ENCODE assay signal across 8 cellular contexts in the genomic region with DNA sequence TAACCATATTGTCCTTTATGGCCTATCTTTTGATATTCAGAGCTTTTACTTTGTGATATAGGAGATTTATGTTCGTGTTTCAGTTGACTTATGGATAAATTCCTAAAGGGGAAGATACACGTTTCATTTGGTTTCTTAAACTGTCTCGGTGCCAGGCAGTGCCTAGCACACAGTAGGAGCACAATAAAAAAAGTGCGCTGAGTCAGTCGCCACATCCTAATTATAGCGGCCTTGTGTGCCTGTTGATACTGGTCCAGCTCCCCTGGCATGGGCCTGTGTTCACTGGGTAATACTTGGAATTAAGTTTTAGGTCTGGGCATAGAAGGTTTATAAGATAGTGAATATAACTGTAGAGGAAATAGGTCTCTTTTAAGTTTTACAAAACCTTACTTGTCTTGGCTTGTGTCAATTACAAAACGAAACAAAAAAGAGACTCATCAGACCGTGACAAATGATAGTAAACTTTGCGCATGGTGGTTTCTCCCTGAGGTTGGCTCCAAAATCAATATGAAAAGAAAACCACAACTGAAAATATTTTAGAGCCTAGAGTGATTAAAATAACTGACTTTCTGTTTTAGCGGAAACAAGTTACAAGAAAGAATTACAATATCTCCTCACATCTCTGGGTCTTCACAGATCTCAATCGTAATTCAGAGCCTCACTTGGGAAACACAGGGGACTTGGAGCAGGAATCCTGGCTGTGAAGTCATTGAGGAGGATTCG.
DNase-seq lines count a peak whose midpoint lies in the region; ATAC-seq and TF ChIP-seq lines count a peak whose summit lies in the region.

No MANE protein-coding gene starts in this region.

- H3K4me3 Mint-ChIP-seq in chondrocyte (ENCODE audit: unreplicated experiment), result no peak overlapping the region

- H3K27me3 Mint-ChIP-seq in chondrocyte (ENCODE audit: low read depth), result no peaks in the 10 kb centered on the region

- no peak for TF ChIP-seq CTCF in KMS-11 (conservative IDR thresholded peaks at IDR 0.05; ENCODE audit: low read depth, low read length)
- TF ChIP-seq CTCF in chondrocyte (IDR thresholded peaks at IDR 0.05), result no peak
- TF ChIP-seq CTCF in body of pancreas (IDR thresholded peaks at IDR 0.05), result no peak

- no peak overlapping the region for H3K4me3 ChIP-seq in KMS-11 (IDR thresholded peaks at IDR 0.05; ENCODE audit: insufficient read depth, low read depth, low read length)
- no peak overlapping the region for H3K4me3 ChIP-seq in body of pancreas

- H3K36me3 Mint-ChIP-seq in chondrocyte (ENCODE audit: low read depth), result peaks cover 13% of the 10 kb centered on the region

- H3K4me2 ChIP-seq in KMS-11, result peak overlapping the region; percentile 66

- DNase-seq in Daoy (ENCODE audit: low read depth) (peak; percentile 71), chondrocyte (ENCODE audit: low spot score) (no peak), HEK293T (ENCODE audit: extremely low spot score) (no peak), NCI-H2081 (lab: John Stamatoyannopoulos, UW) (no peak), body of pancreas (no peak)
- no peak for DNase-seq in activated effector memory CD4-positive, alpha-beta T cell treated with anti-CD3 and anti-CD28 coated beads, Interleukin-2, amount 50 U/mL, for 16 hours

- H3K36me3 ChIP-seq in KMS-11 (ENCODE audit: insufficient read depth) (no peaks in the 10 kb centered on the region), body of pancreas (replicated peaks in 1 of 2; ENCODE audit: insufficient read depth in 1 of 2, low read depth in 2 of 2) (no peaks in the 10 kb centered on the region)

- CTCF ChIA-PET in HEK293T (lab: Yijun Ruan, JAX), result no interaction called here

- POLR2A ChIA-PET in HEK293T (lab: Yijun Ruan, JAX), result no interaction called here

- H3K27me3 ChIP-seq in KMS-11 (ENCODE audit: insufficient read depth, low read depth), result no peaks in the 10 kb centered on the region
- no peaks in the 10 kb centered on the region for H3K27me3 ChIP-seq in body of pancreas

- no peaks in the 10 kb centered on the region for H4K20me1 ChIP-seq in KMS-11 (ENCODE audit: insufficient read depth)

- no peaks in the 10 kb centered on the region for H3K79me2 ChIP-seq in KMS-11 (ENCODE audit: insufficient read depth, low read depth)

- H3K4me1 ChIP-seq in KMS-11 (ENCODE audit: low read depth, poor library complexity, severe bottlenecking) (peaks cover 39% of the 10 kb centered on the region), body of pancreas (no peaks in the 10 kb centered on the region)

- H3K27ac ChIP-seq in KMS-11 (peak overlapping the region; percentile 10; the same call in 1 of the 2 replicates), body of pancreas (peak overlapping the region in 2 of 4 donors; percentile 15 to 49)

- no peak for TF ChIP-seq POLR2A in body of pancreas (IDR thresholded peaks at IDR 0.05)

- 63 to 83% methylated on average over 12 of the region's 12 CpGs for WGBS in body of pancreas, 2 donors

- H3K9ac ChIP-seq in KMS-11, result no peak overlapping the region

- peaks cover 18% of the 10 kb centered on the region for H3K4me1 Mint-ChIP-seq in chondrocyte (ENCODE audit: low read depth)

- H3K9me3 Mint-ChIP-seq in chondrocyte (ENCODE audit: low read depth), result no peaks in the 10 kb centered on the region

- no peak overlapping the region for H2AFZ ChIP-seq in KMS-11 (ENCODE audit: low read depth)

- H3K9me3 ChIP-seq in body of pancreas, result no peaks in the 10 kb centered on the region

- H3K27ac Mint-ChIP-seq in chondrocyte (ENCODE audit: unreplicated experiment), result peak overlapping the region; percentile 33

- peak; percentile 89 for ATAC-seq in GM19455 (IDR thresholded peaks at IDR 0.05; ENCODE audit: unreplicated experiment)
- no peak for ATAC-seq in body of pancreas

- intact Hi-C loops in body of pancreas (cut with DNase I), result no loop called here

TF ChIP-seq in HEK293T, 16 proteins besides CTCF, POLR2A, EP300 and RAD21:
- no peak for TF ChIP-seq FOXK2 (IDR thresholded peaks at IDR 0.05)
- TF ChIP-seq CTBP1 (IDR thresholded peaks at IDR 0.05; ENCODE audit: borderline replicate concordance), result no peak
- TF ChIP-seq SP1 (IDR thresholded peaks at IDR 0.05), result no peak
- no peak for TF ChIP-seq TARDBP (IDR thresholded peaks at IDR 0.05)
- no peak for TF ChIP-seq LEF1 (IDR thresholded peaks at IDR 0.05; ENCODE audit: borderline replicate concordance)
- TF ChIP-seq FOXA1 (IDR thresholded peaks at IDR 0.05), result no peak
- no peak for TF ChIP-seq HDGF (IDR thresholded peaks at IDR 0.05; ENCODE audit: borderline replicate concordance)
- TF ChIP-seq, protein P1, sequence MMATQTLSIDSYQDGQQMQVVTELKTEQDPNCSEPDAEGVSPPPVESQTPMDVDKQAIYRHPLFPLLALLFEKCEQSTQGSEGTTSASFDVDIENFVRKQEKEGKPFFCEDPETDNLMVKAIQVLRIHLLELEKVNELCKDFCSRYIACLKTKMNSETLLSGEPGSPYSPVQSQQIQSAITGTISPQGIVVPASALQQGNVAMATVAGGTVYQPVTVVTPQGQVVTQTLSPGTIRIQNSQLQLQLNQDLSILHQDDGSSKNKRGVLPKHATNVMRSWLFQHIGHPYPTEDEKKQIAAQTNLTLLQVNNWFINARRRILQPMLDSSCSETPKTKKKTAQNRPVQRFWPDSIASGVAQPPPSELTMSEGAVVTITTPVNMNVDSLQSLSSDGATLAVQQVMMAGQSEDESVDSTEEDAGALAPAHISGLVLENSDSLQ (IDR thresholded peaks at IDR 0.05), result no peak
- TF ChIP-seq ZNF384 (IDR thresholded peaks at IDR 0.05), result no peak
- TF ChIP-seq L3MBTL2 (conservative IDR thresholded peaks at IDR 0.05), result no peak
- no peak for TF ChIP-seq ARNT (IDR thresholded peaks at IDR 0.05)
- TF ChIP-seq FOXM1 (IDR thresholded peaks at IDR 0.05; ENCODE audit: borderline replicate concordance), result no peak
- no peak for TF ChIP-seq ELF4 (IDR thresholded peaks at IDR 0.05)
- TF ChIP-seq SUZ12 (IDR thresholded peaks at IDR 0.05), result no peak
- TF ChIP-seq NFRKB (IDR thresholded peaks at IDR 0.05), result no peak
- no peak for TF ChIP-seq BHLHE40 (IDR thresholded peaks at IDR 0.05; ENCODE audit: borderline replicate concordance)
TF ChIP-seq in HEK293T: peak in this region for 0.
